ENCODE assay signal across 30 cellular contexts in the genomic region with DNA sequence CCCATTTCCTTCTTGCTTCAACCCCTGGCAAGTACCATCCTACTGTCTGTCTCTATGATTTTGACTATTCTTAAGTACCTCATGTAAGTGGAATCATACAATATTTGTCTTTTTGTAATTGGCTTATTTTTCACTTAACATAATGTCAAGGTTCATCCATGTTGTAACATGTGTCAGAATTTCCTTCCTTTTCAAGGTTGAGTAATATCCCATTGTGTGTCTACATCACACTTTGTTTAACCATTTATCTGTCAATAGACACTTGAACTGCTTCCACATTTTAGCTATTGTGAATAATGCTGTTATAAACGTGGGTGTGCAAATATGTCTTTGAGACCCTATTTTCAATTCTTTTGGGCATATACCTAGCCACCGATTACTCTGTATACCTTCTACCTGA.
"Had no signal": no experiment of that assay in that cellular context is flagged by ENCODE, and none has a peak within 500 bp of the region (broad histone marks: within the 10 kb centered on the region; RNA-seq: fewer than 3 reads in every experiment).

No MANE protein-coding gene starts in this region.

- ATAC-seq: activated naive CD4-positive, alpha-beta T cell treated with anti-CD3 and anti-CD28 coated beads, Interleukin-2, amount 50 U/mL, for 72 hours; activated T-cell treated with anti-CD3 and anti-CD28 coated beads, Interleukin-2, amount 50 U/mL, for 72 hours; esophagus mucosa; foreskin keratinocyte; heart left ventricle; left colon; naive thymus-derived CD8-positive, alpha-beta T cell; stimulated activated naive CD8-positive, alpha-beta T cell treated with anti-CD3 and anti-CD28 coated beads, Interleukin-15, Interleukin-2, amounts not matched to agents 100 U/mL and 50 U/mL, for 24 hours had no signal

- H3K4me3 ChIP-seq: cardiac muscle cell, colonic mucosa, dorsolateral prefrontal cortex, heart left ventricle, right atrium auricular region, testis, transverse colon had no signal

- H3K36me3 ChIP-seq: cardiac muscle cell, colonic mucosa, heart left ventricle, right atrium auricular region, transverse colon had no signal

- FAIRE-seq: kidney, urothelium cell line had no signal

- H3K27ac ChIP-seq: cardiac muscle cell, colonic mucosa, dorsolateral prefrontal cortex, foreskin keratinocyte, heart left ventricle, parathyroid adenoma, right atrium auricular region, testis, transverse colon, VCaP had no signal

- H3K9me3 ChIP-seq: colonic mucosa, heart left ventricle, right atrium auricular region, testis, transverse colon had no signal

- H3K4me1 ChIP-seq: colonic mucosa, heart left ventricle, parathyroid adenoma, right atrium auricular region, testis, transverse colon had no signal

- H3K27me3 ChIP-seq: cardiac muscle cell, colonic mucosa, dorsolateral prefrontal cortex, foreskin keratinocyte, heart left ventricle, right atrium auricular region, testis, transverse colon had no signal

- DNase-seq: activated CD4-positive, alpha-beta T cell treated with anti-CD3 and anti-CD28 coated beads for 4 hours; activated CD4-positive, alpha-beta T cell treated with anti-CD3 and anti-CD28 coated beads, Interleukin-2, amount 50 U/mL, for 4 hours; activated naive CD4-positive, alpha-beta T cell; activated T-cell treated with anti-CD3 and anti-CD28 coated beads for 4 hours; activated T-cell treated with anti-CD3 and anti-CD28 coated beads, Interleukin-2, amount 50 U/mL, for 72 hours; anterior cingulate cortex; cerebellar nuclear complex; colonic mucosa; dorsolateral prefrontal cortex; effector memory CD4-positive, alpha-beta T cell; foreskin keratinocyte; heart left ventricle; hypothalamus; immature natural killer cell; kidney; left colon; midbrain; naive thymus-derived CD8-positive, alpha-beta T cell; occipital lobe; stimulated activated CD4-positive, alpha-beta T cell treated with anti-CD3 and anti-CD28 coated beads, Interleukin-2, amount 100 ng/mL, for 48 hours; stimulated activated naive CD8-positive, alpha-beta T cell treated with anti-CD3 and anti-CD28 coated beads, Interleukin-15, Interleukin-2, amounts not matched to agents 100 U/mL and 50 U/mL, for 24 hours; testis; transverse colon had no signal
